In the genomic region with DNA sequence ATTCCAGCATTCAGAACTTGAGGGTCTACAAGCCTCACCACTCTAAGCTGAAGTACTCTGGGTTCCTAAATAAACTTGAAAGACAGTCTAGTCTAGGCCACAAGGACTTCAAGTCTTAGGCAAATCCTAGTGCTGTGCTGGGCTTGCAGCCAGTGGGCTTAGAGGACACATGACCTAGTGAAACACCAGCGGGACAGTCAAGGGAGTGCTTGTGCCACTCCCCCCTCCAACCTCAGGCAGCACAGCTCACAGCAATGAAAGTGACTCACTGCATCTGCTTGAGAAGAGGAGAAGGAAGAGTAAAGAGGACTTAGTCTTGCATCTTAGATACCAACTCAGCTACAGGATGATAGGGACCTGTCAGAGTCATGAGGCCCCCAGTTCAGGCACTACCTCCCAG, we compare ENCODE assay signal across 24 cellular contexts.
A peak's percentile ranks its signal among the peaks of the same experiment; 100 is the strongest.
DNase-seq lines count a peak whose midpoint lies in the region; ATAC-seq and TF ChIP-seq lines count a peak whose summit lies in the region.
"Had no signal": no experiment of that assay in that cellular context is flagged by ENCODE, and none has a peak within 500 bp of the region (broad histone marks: within the 10 kb centered on the region; RNA-seq: fewer than 3 reads in every experiment).

No MANE protein-coding gene starts in this region.

- H3K27me3 Mint-ChIP-seq in CD4-positive, alpha-beta T cell = no peaks in the 10 kb centered on the region
- no peaks in the 10 kb centered on the region for H3K27me3 Mint-ChIP-seq in CD8-positive, alpha-beta memory T cell
- H3K27me3 Mint-ChIP-seq: B cell had no signal

- no peak overlapping the region for H3K27ac ChIP-seq in CD4-positive, alpha-beta T cell (ENCODE audit: low read depth, low read length)
- no peak overlapping the region for H3K27ac ChIP-seq in CD8-positive, alpha-beta memory T cell (ENCODE audit: low read depth, low read length)
- H3K27ac ChIP-seq: A549, PC-9, SK-N-MC had no signal

- H3K36me3 Mint-ChIP-seq in CD4-positive, alpha-beta T cell (ENCODE audit: low read depth) = no peaks in the 10 kb centered on the region
- H3K36me3 Mint-ChIP-seq in CD8-positive, alpha-beta memory T cell = no peaks in the 10 kb centered on the region
- H3K36me3 Mint-ChIP-seq: CD14-positive monocyte had no signal

- no peak overlapping the region for H3K27ac Mint-ChIP-seq in CD4-positive, alpha-beta T cell
- H3K27ac Mint-ChIP-seq in CD8-positive, alpha-beta memory T cell = no peak overlapping the region
- H3K27ac Mint-ChIP-seq: B cell, CD14-positive monocyte had no signal

- CTCF ChIA-PET in CD4-positive, alpha-beta T cell (lab: Charles Lee) = no interaction called here
- CTCF ChIA-PET in CD8-positive, alpha-beta memory T cell (lab: Charles Lee) = no interaction called here

- no peak for TF ChIP-seq CTCF in retinal pigment epithelial cell (conservative IDR thresholded peaks at IDR 0.05; ENCODE audit: low read depth, low read length)
- TF ChIP-seq CTCF in CD4-positive, alpha-beta T cell (IDR thresholded peaks at IDR 0.05) = no peak
- TF ChIP-seq CTCF in GM13977 (IDR thresholded peaks at IDR 0.05; ENCODE audit: extremely low read depth, insufficient read depth, missing control alignments) = no peak

- intact Hi-C loops in CD4-positive, alpha-beta T cell (cut with DNase I, micrococcal nuclease) = no loop called here

- in situ Hi-C loops in GM13977 (cut with MboI; ENCODE audit: low pct_unique_long_range_greater_than_20kb, low sequenced_read_pairs, unreplicated experiment) = no loop called here

- no peaks in the 10 kb centered on the region for H3K9me3 ChIP-seq in CD4-positive, alpha-beta T cell (ENCODE audit: control insufficient read depth, low read length)
- H3K9me3 ChIP-seq in CD8-positive, alpha-beta memory T cell (ENCODE audit: low read length) = no peaks in the 10 kb centered on the region
- H3K9me3 ChIP-seq: A549 had no signal

- H3K4me1 ChIP-seq in CD8-positive, alpha-beta memory T cell (ENCODE audit: insufficient read depth, low read length) = no peaks in the 10 kb centered on the region
- H3K4me1 ChIP-seq: A549 had no signal

- H3K36me3 ChIP-seq in CD8-positive, alpha-beta memory T cell (ENCODE audit: insufficient read depth, low read length) = no peaks in the 10 kb centered on the region

- no peaks in the 10 kb centered on the region for H3K27me3 ChIP-seq in CD4-positive, alpha-beta T cell (ENCODE audit: control insufficient read depth, insufficient read depth, low read length)
- H3K27me3 ChIP-seq in CD8-positive, alpha-beta memory T cell (ENCODE audit: insufficient read depth, low read length, poor library complexity, severe bottlenecking) = no peaks in the 10 kb centered on the region

- DNase-seq in H4 (ENCODE audit: low spot score) = peak; percentile 7
- DNase-seq in NCI-H226 = peak; percentile 9
- peak; percentile 43 for DNase-seq in retinal pigment epithelial cell (ENCODE audit: low read depth)
- no peak for DNase-seq in CD4-positive, alpha-beta T cell
- no peak for DNase-seq in CD8-positive, alpha-beta memory T cell
- DNase-seq in GM13977 (ENCODE audit: low spot score) = no peak
- DNase-seq: DMS79, Karpas-422, MM.1S, NCI-H1092, NCI-H1436, NCI-H1930, NCI-H2227 treated with DMSO at 0.1 percent for 48 hours, NCI-H510A treated with DMSO at 0.1 percent for 48 hours, NCI-H748 treated with DMSO at 0.1 percent for 48 hours, PC-9, RPMI8226, SHP77 treated with DMSO at 0.1 percent for 48 hours, SW 1271 had no signal

- POLR2A ChIA-PET in CD4-positive, alpha-beta T cell (lab: Charles Lee) = no interaction called here
- POLR2A ChIA-PET in CD8-positive, alpha-beta memory T cell (lab: Charles Lee) = no interaction called here

- H3K4me3 ChIP-seq in retinal pigment epithelial cell (ENCODE audit: low read length) = no peak overlapping the region
- no peak overlapping the region for H3K4me3 ChIP-seq in CD8-positive, alpha-beta memory T cell (ENCODE audit: low read length)
- H3K4me3 ChIP-seq: A549, PC-9, SK-N-MC had no signal

- peaks cover 5% of the 10 kb centered on the region for H3K9me3 Mint-ChIP-seq in CD4-positive, alpha-beta T cell
- peaks cover 0 to 2% (median 0%) of the 10 kb centered on the region in 5 donors for H3K9me3 Mint-ChIP-seq in CD8-positive, alpha-beta memory T cell

- peak; percentile 56 for ATAC-seq in esophagus mucosa
- no peak for ATAC-seq in CD4-positive, alpha-beta T cell (ENCODE audit: poor library complexity)
- ATAC-seq: A549 had no signal

- H3K4me1 Mint-ChIP-seq in CD4-positive, alpha-beta T cell (ENCODE audit: low read depth) = no peaks in the 10 kb centered on the region
- no peaks in the 10 kb centered on the region for H3K4me1 Mint-ChIP-seq in CD8-positive, alpha-beta memory T cell
- H3K4me1 Mint-ChIP-seq: B cell, CD14-positive monocyte had no signal

- H3K4me3 Mint-ChIP-seq in CD4-positive, alpha-beta T cell = no peak overlapping the region
- H3K4me3 Mint-ChIP-seq in CD8-positive, alpha-beta memory T cell = no peak overlapping the region
- H3K4me3 Mint-ChIP-seq: B cell, CD14-positive monocyte had no signal

Comparison
In these comparisons a context has a peak if more than half of its experiments do, and no peak if none do; other contexts are left out.
1. DNase-seq: peak in H4 (single experiment), NCI-H226 (single experiment) and retinal pigment epithelial cell (single experiment); none in CD4-positive, alpha-beta T cell (0 of 10), CD8-positive, alpha-beta memory T cell (0 of 5) and GM13977 (single experiment).